In the genomic region with DNA sequence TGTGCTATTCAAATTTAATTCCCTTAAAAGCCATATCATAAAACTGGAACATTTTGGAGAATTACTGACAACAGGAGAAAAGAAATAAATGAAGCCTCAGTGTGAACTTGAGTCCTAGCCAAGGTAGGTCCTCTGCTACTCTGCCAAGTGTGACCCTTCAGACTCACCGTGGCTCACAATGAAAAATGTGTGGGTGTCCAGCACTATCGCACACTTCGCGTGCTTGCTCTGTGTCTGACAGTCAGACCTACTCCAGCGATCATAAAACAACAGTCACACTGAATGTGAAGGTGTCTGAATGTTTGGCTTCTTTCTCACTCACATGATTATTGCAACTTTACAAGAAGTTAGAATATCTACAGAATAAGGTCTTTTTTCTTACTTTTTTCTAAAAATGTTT, we compare ENCODE assay signal across 15 cellular contexts.
A peak's percentile ranks its signal among the peaks of the same experiment; 100 is the strongest.
DNase-seq lines count a peak whose midpoint lies in the region; ATAC-seq and TF ChIP-seq lines count a peak whose summit lies in the region.
"Had no signal": no experiment of that assay in that cellular context is flagged by ENCODE, and none has a peak within 500 bp of the region (broad histone marks: within the 10 kb centered on the region; RNA-seq: fewer than 3 reads in every experiment).

No MANE protein-coding gene starts in this region.

- no peak overlapping the region for H3K4me3 Mint-ChIP-seq in WTC11

- CTCF ChIA-PET in WTC11 (lab: Charles Lee), result interaction anchor here (0.9 to 2.0 kb wide), 38 partner anchors 10 to 537 kb away, joined by 3 to 33 read pairs (median 4); a partner anchor contains a TSS

- ATAC-seq in GM18519 (IDR thresholded peaks at IDR 0.05; ENCODE audit: low FRiP score, unreplicated experiment) (peak; percentile 67), GM21390 (IDR thresholded peaks at IDR 0.05; ENCODE audit: unreplicated experiment) (peak; percentile 59), HG03342 (IDR thresholded peaks at IDR 0.05; ENCODE audit: unreplicated experiment) (peak; percentile 69), GM19463 (IDR thresholded peaks at IDR 0.05; ENCODE audit: unreplicated experiment) (no peak), WTC11 (no peak)
- ATAC-seq: lower lobe of right lung had no signal

- no peak overlapping the region for H3K27ac Mint-ChIP-seq in WTC11

- no peaks in the 10 kb centered on the region for H3K4me1 Mint-ChIP-seq in WTC11

- H3K36me3 Mint-ChIP-seq in WTC11, result no peaks in the 10 kb centered on the region

- H3K27me3 Mint-ChIP-seq in WTC11 (ENCODE audit: low read depth), result no peaks in the 10 kb centered on the region

- TF ChIP-seq CTCF in WTC11 (IDR thresholded peaks at IDR 0.05), result no peak

- no peaks in the 10 kb centered on the region for H3K9me3 Mint-ChIP-seq in WTC11

- peak; percentile 22 for DNase-seq in ecto neural progenitor cell (ENCODE audit: low spot score)
- no peak for DNase-seq in superior temporal gyrus (ENCODE audit: extremely low spot score)
- DNase-seq in 8988T, result no peak
- no peak for DNase-seq in WTC11 (ENCODE audit: low spot score)
- DNase-seq: activated gamma-delta T cell treated with Interleukin-2 at 50 U/mL for 16 hours; COR-L47; effector CD8-positive, alpha-beta T cell; glutamatergic neuron; lower lobe of right lung; NCI-H1930; Right ventricle myocardium superior had no signal

- POLR2A ChIA-PET in WTC11 (lab: Charles Lee), result interaction anchor here (0.6 kb wide), 1 partner anchor 104 kb away, joined by 3 read pairs; no protein-coding TSS in a partner anchor

TF ChIP-seq in WTC11, 78 proteins besides CTCF, POLR2A, EP300 and RAD21:
- TF ChIP-seq, protein P1, sequence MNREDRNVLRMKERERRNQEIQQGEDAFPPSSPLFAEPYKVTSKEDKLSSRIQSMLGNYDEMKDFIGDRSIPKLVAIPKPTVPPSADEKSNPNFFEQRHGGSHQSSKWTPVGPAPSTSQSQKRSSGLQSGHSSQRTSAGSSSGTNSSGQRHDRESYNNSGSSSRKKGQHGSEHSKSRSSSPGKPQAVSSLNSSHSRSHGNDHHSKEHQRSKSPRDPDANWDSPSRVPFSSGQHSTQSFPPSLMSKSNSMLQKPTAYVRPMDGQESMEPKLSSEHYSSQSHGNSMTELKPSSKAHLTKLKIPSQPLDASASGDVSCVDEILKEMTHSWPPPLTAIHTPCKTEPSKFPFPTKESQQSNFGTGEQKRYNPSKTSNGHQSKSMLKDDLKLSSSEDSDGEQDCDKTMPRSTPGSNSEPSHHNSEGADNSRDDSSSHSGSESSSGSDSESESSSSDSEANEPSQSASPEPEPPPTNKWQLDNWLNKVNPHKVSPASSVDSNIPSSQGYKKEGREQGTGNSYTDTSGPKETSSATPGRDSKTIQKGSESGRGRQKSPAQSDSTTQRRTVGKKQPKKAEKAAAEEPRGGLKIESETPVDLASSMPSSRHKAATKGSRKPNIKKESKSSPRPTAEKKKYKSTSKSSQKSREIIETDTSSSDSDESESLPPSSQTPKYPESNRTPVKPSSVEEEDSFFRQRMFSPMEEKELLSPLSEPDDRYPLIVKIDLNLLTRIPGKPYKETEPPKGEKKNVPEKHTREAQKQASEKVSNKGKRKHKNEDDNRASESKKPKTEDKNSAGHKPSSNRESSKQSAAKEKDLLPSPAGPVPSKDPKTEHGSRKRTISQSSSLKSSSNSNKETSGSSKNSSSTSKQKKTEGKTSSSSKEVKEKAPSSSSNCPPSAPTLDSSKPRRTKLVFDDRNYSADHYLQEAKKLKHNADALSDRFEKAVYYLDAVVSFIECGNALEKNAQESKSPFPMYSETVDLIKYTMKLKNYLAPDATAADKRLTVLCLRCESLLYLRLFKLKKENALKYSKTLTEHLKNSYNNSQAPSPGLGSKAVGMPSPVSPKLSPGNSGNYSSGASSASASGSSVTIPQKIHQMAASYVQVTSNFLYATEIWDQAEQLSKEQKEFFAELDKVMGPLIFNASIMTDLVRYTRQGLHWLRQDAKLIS (CRISPR knock-in tag; IDR thresholded peaks at IDR 0.05; ENCODE audit: borderline replicate concordance), result no peak
- TF ChIP-seq SMAD3 (CRISPR knock-in tag; IDR thresholded peaks at IDR 0.05; ENCODE audit: borderline replicate concordance) (no peak), ZNF671 (CRISPR knock-in tag; IDR thresholded peaks at IDR 0.05) (no peak), TP53 (CRISPR knock-in tag; IDR thresholded peaks at IDR 0.05) (no peak), ELF4 (CRISPR knock-in tag; IDR thresholded peaks at IDR 0.05; ENCODE audit: low read depth) (no peak)
- TF ChIP-seq, protein P2, sequence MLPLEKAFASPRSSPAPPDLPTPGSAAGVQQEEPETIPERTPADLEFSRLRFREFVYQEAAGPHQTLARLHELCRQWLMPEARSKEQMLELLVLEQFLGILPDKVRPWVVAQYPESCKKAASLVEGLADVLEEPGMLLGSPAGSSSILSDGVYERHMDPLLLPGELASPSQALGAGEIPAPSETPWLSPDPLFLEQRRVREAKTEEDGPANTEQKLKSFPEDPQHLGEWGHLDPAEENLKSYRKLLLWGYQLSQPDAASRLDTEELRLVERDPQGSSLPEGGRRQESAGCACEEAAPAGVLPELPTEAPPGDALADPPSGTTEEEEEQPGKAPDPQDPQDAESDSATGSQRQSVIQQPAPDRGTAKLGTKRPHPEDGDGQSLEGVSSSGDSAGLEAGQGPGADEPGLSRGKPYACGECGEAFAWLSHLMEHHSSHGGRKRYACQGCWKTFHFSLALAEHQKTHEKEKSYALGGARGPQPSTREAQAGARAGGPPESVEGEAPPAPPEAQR (CRISPR knock-in tag; IDR thresholded peaks at IDR 0.05), result no peak
- TF ChIP-seq, protein P3, sequence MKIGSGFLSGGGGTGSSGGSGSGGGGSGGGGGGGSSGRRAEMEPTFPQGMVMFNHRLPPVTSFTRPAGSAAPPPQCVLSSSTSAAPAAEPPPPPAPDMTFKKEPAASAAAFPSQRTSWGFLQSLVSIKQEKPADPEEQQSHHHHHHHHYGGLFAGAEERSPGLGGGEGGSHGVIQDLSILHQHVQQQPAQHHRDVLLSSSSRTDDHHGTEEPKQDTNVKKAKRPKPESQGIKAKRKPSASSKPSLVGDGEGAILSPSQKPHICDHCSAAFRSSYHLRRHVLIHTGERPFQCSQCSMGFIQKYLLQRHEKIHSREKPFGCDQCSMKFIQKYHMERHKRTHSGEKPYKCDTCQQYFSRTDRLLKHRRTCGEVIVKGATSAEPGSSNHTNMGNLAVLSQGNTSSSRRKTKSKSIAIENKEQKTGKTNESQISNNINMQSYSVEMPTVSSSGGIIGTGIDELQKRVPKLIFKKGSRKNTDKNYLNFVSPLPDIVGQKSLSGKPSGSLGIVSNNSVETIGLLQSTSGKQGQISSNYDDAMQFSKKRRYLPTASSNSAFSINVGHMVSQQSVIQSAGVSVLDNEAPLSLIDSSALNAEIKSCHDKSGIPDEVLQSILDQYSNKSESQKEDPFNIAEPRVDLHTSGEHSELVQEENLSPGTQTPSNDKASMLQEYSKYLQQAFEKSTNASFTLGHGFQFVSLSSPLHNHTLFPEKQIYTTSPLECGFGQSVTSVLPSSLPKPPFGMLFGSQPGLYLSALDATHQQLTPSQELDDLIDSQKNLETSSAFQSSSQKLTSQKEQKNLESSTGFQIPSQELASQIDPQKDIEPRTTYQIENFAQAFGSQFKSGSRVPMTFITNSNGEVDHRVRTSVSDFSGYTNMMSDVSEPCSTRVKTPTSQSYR (CRISPR knock-in tag; IDR thresholded peaks at IDR 0.05), result no peak
- TF ChIP-seq, protein P4, sequence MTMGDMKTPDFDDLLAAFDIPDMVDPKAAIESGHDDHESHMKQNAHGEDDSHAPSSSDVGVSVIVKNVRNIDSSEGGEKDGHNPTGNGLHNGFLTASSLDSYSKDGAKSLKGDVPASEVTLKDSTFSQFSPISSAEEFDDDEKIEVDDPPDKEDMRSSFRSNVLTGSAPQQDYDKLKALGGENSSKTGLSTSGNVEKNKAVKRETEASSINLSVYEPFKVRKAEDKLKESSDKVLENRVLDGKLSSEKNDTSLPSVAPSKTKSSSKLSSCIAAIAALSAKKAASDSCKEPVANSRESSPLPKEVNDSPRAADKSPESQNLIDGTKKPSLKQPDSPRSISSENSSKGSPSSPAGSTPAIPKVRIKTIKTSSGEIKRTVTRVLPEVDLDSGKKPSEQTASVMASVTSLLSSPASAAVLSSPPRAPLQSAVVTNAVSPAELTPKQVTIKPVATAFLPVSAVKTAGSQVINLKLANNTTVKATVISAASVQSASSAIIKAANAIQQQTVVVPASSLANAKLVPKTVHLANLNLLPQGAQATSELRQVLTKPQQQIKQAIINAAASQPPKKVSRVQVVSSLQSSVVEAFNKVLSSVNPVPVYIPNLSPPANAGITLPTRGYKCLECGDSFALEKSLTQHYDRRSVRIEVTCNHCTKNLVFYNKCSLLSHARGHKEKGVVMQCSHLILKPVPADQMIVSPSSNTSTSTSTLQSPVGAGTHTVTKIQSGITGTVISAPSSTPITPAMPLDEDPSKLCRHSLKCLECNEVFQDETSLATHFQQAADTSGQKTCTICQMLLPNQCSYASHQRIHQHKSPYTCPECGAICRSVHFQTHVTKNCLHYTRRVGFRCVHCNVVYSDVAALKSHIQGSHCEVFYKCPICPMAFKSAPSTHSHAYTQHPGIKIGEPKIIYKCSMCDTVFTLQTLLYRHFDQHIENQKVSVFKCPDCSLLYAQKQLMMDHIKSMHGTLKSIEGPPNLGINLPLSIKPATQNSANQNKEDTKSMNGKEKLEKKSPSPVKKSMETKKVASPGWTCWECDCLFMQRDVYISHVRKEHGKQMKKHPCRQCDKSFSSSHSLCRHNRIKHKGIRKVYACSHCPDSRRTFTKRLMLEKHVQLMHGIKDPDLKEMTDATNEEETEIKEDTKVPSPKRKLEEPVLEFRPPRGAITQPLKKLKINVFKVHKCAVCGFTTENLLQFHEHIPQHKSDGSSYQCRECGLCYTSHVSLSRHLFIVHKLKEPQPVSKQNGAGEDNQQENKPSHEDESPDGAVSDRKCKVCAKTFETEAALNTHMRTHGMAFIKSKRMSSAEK (CRISPR knock-in tag; IDR thresholded peaks at IDR 0.05; ENCODE audit: borderline replicate concordance), result no peak
- TF ChIP-seq, protein P5, sequence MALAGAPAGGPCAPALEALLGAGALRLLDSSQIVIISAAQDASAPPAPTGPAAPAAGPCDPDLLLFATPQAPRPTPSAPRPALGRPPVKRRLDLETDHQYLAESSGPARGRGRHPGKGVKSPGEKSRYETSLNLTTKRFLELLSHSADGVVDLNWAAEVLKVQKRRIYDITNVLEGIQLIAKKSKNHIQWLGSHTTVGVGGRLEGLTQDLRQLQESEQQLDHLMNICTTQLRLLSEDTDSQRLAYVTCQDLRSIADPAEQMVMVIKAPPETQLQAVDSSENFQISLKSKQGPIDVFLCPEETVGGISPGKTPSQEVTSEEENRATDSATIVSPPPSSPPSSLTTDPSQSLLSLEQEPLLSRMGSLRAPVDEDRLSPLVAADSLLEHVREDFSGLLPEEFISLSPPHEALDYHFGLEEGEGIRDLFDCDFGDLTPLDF (CRISPR knock-in tag; IDR thresholded peaks at IDR 0.05), result no peak
TF ChIP-seq in WTC11: peak in this region for 0.

Comparison
In these comparisons a context has a peak if more than half of its experiments do, and no peak if none do; other contexts are left out.
1. ATAC-seq: peak in GM18519 (single experiment), GM21390 (single experiment) and HG03342 (single experiment); none in GM19463 (single experiment) and WTC11 (single experiment).